In genomic region chr17:20999044-20999573, GRCh38 we compare ENCODE assay signal across 9 cellular contexts. TPM values are rescaled to one million over a fixed set of nuclear protein-coding genes. Genes with fewer than 3 reads are reported as not detected.
A peak's percentile ranks its signal among the peaks of the same experiment; 100 is the strongest.
DNase-seq lines count a peak whose midpoint lies in the region; ATAC-seq and TF ChIP-seq lines count a peak whose summit lies in the region.
"Had no signal": no experiment of that assay in that cellular context is flagged by ENCODE, and none has a peak within 500 bp of the region (broad histone marks: within the 10 kb centered on the region; RNA-seq: fewer than 3 reads in every experiment).

No MANE protein-coding gene starts in this region.

- H3K4me3 Mint-ChIP-seq in H9 = no peak overlapping the region

- no peaks in the 10 kb centered on the region for H3K9me3 Mint-ChIP-seq in H9

- no peaks in the 10 kb centered on the region for H3K27me3 ChIP-seq in H9 (ENCODE audit: insufficient read depth, low read length)
- no peaks in the 10 kb centered on the region for H3K27me3 ChIP-seq in hepatocyte
- no peaks in the 10 kb centered on the region for H3K27me3 ChIP-seq in smooth muscle cell (ENCODE audit: low read depth)
- no peaks in the 10 kb centered on the region for H3K27me3 ChIP-seq in foreskin keratinocyte
- H3K27me3 ChIP-seq: colonic mucosa had no signal

- H2BK5ac ChIP-seq in H9 (ENCODE audit: insufficient read length, low read length) = no peak overlapping the region

- H3K56ac ChIP-seq in H9 (ENCODE audit: insufficient read length, low read depth, low read length) = no peak overlapping the region

- no peak overlapping the region for H2AFZ ChIP-seq in H9 (ENCODE audit: low read length)
- no peak overlapping the region for H2AFZ ChIP-seq in hepatocyte
- no peak overlapping the region for H2AFZ ChIP-seq in smooth muscle cell (ENCODE audit: low read depth)

- H3F3A ChIP-seq in smooth muscle cell (ENCODE audit: low read depth) = peaks cover 26% of the 10 kb centered on the region

- H3K9me2 ChIP-seq in hepatocyte (replicated peaks; ENCODE audit: insufficient read depth) = no peaks in the 10 kb centered on the region

- H3K9ac ChIP-seq in H9 (ENCODE audit: extremely low read depth, insufficient read length, low read length) = no peak overlapping the region
- H3K9ac ChIP-seq in smooth muscle cell (ENCODE audit: low read depth) = no peak overlapping the region

- H3K4me3 ChIP-seq in hepatocyte = no peak overlapping the region
- no peak overlapping the region for H3K4me3 ChIP-seq in smooth muscle cell
- H3K4me3 ChIP-seq: colonic mucosa had no signal

- H3K4ac ChIP-seq in H9 (ENCODE audit: low read depth, low read length) = no peak overlapping the region

- H3K4me1 Mint-ChIP-seq in H9 = peaks cover 24% of the 10 kb centered on the region in 2 experiments

- H3K23ac ChIP-seq in H9 (ENCODE audit: insufficient read length, low read depth, low read length) = no peak overlapping the region

- no peaks in the 10 kb centered on the region for H3K36me3 ChIP-seq in hepatocyte (replicated peaks; ENCODE audit: insufficient read depth, low read depth)
- H3K36me3 ChIP-seq in smooth muscle cell (ENCODE audit: low read depth) = peaks cover 3% of the 10 kb centered on the region

- H3K27me3 Mint-ChIP-seq in H9 (ENCODE audit: low read depth) = no peaks in the 10 kb centered on the region; the same call in 1 of the 2 replicates

- H3T11ph ChIP-seq in H9 (ENCODE audit: low read length) = no peak overlapping the region

- no peak overlapping the region for H4K5ac ChIP-seq in H9 (ENCODE audit: insufficient read length, low read depth, low read length)

- H3K4me1 ChIP-seq in H9 (ENCODE audit: insufficient read depth, low read length) (no peaks in the 10 kb centered on the region), hepatocyte (ENCODE audit: insufficient read depth) (no peaks in the 10 kb centered on the region), smooth muscle cell (ENCODE audit: low read depth) (no peaks in the 10 kb centered on the region), foreskin keratinocyte (no peaks in the 10 kb centered on the region)
- H3K4me1 ChIP-seq: colonic mucosa had no signal

- DNase-seq in H9 (peak; percentile 41), amniotic epithelial cell (ENCODE audit: low read depth) (peak; percentile 20), hepatocyte (ENCODE audit: low spot score) (peak; percentile 6), smooth muscle cell (lab: John Stamatoyannopoulos, UW; ENCODE audit: unreplicated experiment) (no peak), foreskin keratinocyte (no peak)
- DNase-seq: colonic mucosa had no signal

- H3K4me2 ChIP-seq in H9 (ENCODE audit: insufficient read depth, insufficient read length, low read length) (no peak overlapping the region), hepatocyte (no peak overlapping the region), smooth muscle cell (no peak overlapping the region)

- no peaks in the 10 kb centered on the region; the same call in 1 of the 2 replicates for H3K79me2 ChIP-seq in H9 (ENCODE audit: insufficient read depth, low read length)
- H3K79me2 ChIP-seq in hepatocyte = peaks cover 31% of the 10 kb centered on the region
- peaks cover 29% of the 10 kb centered on the region for H3K79me2 ChIP-seq in smooth muscle cell (ENCODE audit: low read depth)

- ATAC-seq in foreskin keratinocyte (no peak), HG02571 (IDR thresholded peaks at IDR 0.05; ENCODE audit: unreplicated experiment) (no peak), HG03378 (IDR thresholded peaks at IDR 0.05; ENCODE audit: unreplicated experiment) (no peak), HG03039 (IDR thresholded peaks at IDR 0.05; ENCODE audit: unreplicated experiment) (no peak)

- H4K91ac ChIP-seq in H9 (ENCODE audit: insufficient read length, low read depth, low read length) = no peak overlapping the region

- no peak overlapping the region for H2BK15ac ChIP-seq in H9 (ENCODE audit: low read depth, low read length)

- H4K8ac ChIP-seq in H9 (replicated peaks; ENCODE audit: insufficient read length, low read depth, low read length) = no peak overlapping the region

- no peaks in the 10 kb centered on the region for H3K9me3 ChIP-seq in H9 (ENCODE audit: control insufficient read depth, low read depth, low read length)
- H3K9me3 ChIP-seq in hepatocyte (ENCODE audit: low read depth) = no peaks in the 10 kb centered on the region
- H3K9me3 ChIP-seq in smooth muscle cell (replicated peaks; ENCODE audit: low read depth) = no peaks in the 10 kb centered on the region
- H3K9me3 ChIP-seq: colonic mucosa had no signal

- WGBS in H9 (ENCODE audit: extremely low coverage, insufficient read length, low lambda C conversion rate) = no CpG with 5 or more reads among the region's 16 CpGs
- WGBS in hepatocyte (ENCODE audit: low lambda C conversion rate, missing lambda C conversion rate) = 86% methylated on average over 16 of the region's 16 CpGs
- 68% methylated on average over 16 of the region's 16 CpGs for WGBS in smooth muscle cell (ENCODE audit: low lambda C conversion rate)

- no peak overlapping the region for H2BK12ac ChIP-seq in H9 (ENCODE audit: insufficient read length, low read depth, low read length)

- TF ChIP-seq CTCF in H9 (conservative IDR thresholded peaks at IDR 0.05) (no peak), hepatocyte (IDR thresholded peaks at IDR 0.05; ENCODE audit: poor library complexity) (no peak), smooth muscle cell (IDR thresholded peaks at IDR 0.05; ENCODE audit: borderline replicate concordance, insufficient read depth, poor library complexity, severe bottlenecking) (no peak), foreskin keratinocyte (conservative IDR thresholded peaks at IDR 0.05) (no peak)

- H4K20me1 ChIP-seq in H9 (ENCODE audit: control insufficient read depth, insufficient read depth, insufficient read length) (no peaks in the 10 kb centered on the region), hepatocyte (ENCODE audit: insufficient read depth, poor library complexity, severe bottlenecking) (peaks cover 54% of the 10 kb centered on the region), smooth muscle cell (ENCODE audit: low read depth) (peaks cover 64% of the 10 kb centered on the region)

- no peak overlapping the region for H3K27ac ChIP-seq in H9 (ENCODE audit: insufficient read length, low read depth, low read length)
- H3K27ac ChIP-seq in hepatocyte = no peak overlapping the region
- H3K27ac ChIP-seq in smooth muscle cell (ENCODE audit: low read depth) = peak overlapping the region; percentile 18
- H3K27ac ChIP-seq in foreskin keratinocyte = no peak overlapping the region
- H3K27ac ChIP-seq: colonic mucosa had no signal

- no peak overlapping the region for H2BK20ac ChIP-seq in H9 (ENCODE audit: low read depth, low read length, poor library complexity, severe bottlenecking)

- H3K18ac ChIP-seq in H9 (ENCODE audit: insufficient read length, low read depth, low read length) = no peak overlapping the region

- H2BK120ac ChIP-seq in H9 (ENCODE audit: low read depth, low read length, poor library complexity, severe bottlenecking) = no peak overlapping the region

- H3K27ac Mint-ChIP-seq in H9 = peak overlapping the region; percentile 74 to 95 (median 80); a peak in 5 of 7 replicates

- H3K14ac ChIP-seq in H9 (ENCODE audit: insufficient read depth, low read length) = no peak overlapping the region

- H3K79me1 ChIP-seq in H9 (ENCODE audit: insufficient read depth, low read depth, low read length, poor library complexity, severe bottlenecking) = no peaks in the 10 kb centered on the region

- no peak overlapping the region for H2AK5ac ChIP-seq in H9 (ENCODE audit: insufficient read length, low read length)

- peaks cover 26 to 57% (median 41%) of the 10 kb centered on the region in 3 experiments for H3K36me3 Mint-ChIP-seq in H9 (ENCODE audit: insufficient read depth in 1 of 3, low read depth in 3 of 3)

- H3K23me2 ChIP-seq in H9 (ENCODE audit: insufficient read length, low read depth, low read length, poor library complexity, severe bottlenecking) = no peaks in the 10 kb centered on the region

RNA-seq across cellular contexts. Expression of gene USP22, which starts 43.7 kb away (rescaled TPM):
- total RNA-seq in H9 (2021) (345 and 351 TPM in 2 replicates), hepatocyte (142 and 157 TPM in 2 replicates), smooth muscle cell (136 and 151 TPM in 2 replicates), foreskin keratinocyte (141 and 150 TPM in 2 replicates)
- polyA plus RNA-seq in hepatocyte (84.0 and 84.9 TPM in 2 replicates), smooth muscle cell (79.3 and 85.1 TPM in 2 replicates), foreskin keratinocyte (47.7 and 48.8 TPM in 2 replicates)

Comparison
In these comparisons a context has a peak if more than half of its experiments do, and no peak if none do; other contexts are left out.
1. DNase-seq: peak in H9 (single experiment), amniotic epithelial cell (single experiment) and hepatocyte (single experiment); none in smooth muscle cell (single experiment) and foreskin keratinocyte (0 of 2).